In the genomic region with DNA sequence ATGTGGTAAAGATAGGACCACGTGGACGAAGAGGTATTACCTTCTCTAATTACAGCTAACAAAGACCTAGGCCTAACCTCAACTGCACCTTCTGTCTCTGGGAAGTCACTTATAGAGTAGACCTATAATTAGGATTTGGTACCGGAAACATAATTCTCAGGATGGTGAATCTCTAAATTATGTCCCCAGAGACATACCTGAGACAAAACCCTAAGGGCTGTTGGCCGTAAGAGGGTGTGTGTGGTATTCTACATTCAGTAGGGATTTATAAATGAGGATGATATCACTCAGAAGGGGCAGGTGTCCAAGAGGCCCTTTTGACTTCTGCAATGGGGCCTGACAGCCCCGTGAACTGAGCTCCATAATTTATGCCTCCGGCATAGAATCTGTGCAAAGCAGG, we compare ENCODE assay signal across 23 cellular contexts.
"Had no signal": no experiment of that assay in that cellular context is flagged by ENCODE, and none has a peak within 500 bp of the region (broad histone marks: within the 10 kb centered on the region; RNA-seq: fewer than 3 reads in every experiment).

No MANE protein-coding gene starts in this region.

- H3K27ac Mint-ChIP-seq: activated CD4-positive, alpha-beta T cell treated with anti-CD3 and anti-CD28 coated beads for 36 hours; activated naive CD4-positive, alpha-beta T cell treated with anti-CD3 and anti-CD28 coated beads, Interleukin-2, amount 50 U/mL, for 24 hours; neural progenitor cell had no signal

- H3K4me3 ChIP-seq: breast epithelium, esophagus muscularis mucosa, gastroesophageal sphincter, heart right ventricle, left ventricle myocardium inferior, neural progenitor cell, ovary, right lobe of liver, smooth muscle cell, stomach, thoracic aorta, upper lobe of left lung had no signal

- H3K27me3 Mint-ChIP-seq: activated CD4-positive, alpha-beta T cell treated with anti-CD3 and anti-CD28 coated beads for 36 hours; activated naive CD4-positive, alpha-beta T cell treated with anti-CD3 and anti-CD28 coated beads, Interleukin-2, amount 50 U/mL, for 24 hours had no signal

- ATAC-seq: activated CD4-positive, alpha-beta T cell treated with anti-CD3 and anti-CD28 coated beads for 36 hours; gastroesophageal sphincter; heart right ventricle; right lobe of liver had no signal

- H3K36me3 ChIP-seq: breast epithelium, esophagus muscularis mucosa, gastroesophageal sphincter, heart right ventricle, left ventricle myocardium inferior, neural progenitor cell, ovary, right lobe of liver, stomach, thoracic aorta, upper lobe of left lung, WERI-Rb-1 had no signal

- H3K27me3 ChIP-seq: breast epithelium, esophagus muscularis mucosa, gastroesophageal sphincter, heart right ventricle, neural progenitor cell, ovary, right lobe of liver, stomach, upper lobe of left lung had no signal

- H3K4me3 Mint-ChIP-seq: activated CD4-positive, alpha-beta T cell treated with anti-CD3 and anti-CD28 coated beads for 36 hours; activated naive CD4-positive, alpha-beta T cell treated with anti-CD3 and anti-CD28 coated beads, Interleukin-2, amount 50 U/mL, for 24 hours; neural progenitor cell had no signal

- H3K4me1 ChIP-seq: breast epithelium, right lobe of liver had no signal

- DNase-seq: activated CD4-positive, alpha-beta T cell treated with anti-CD3 and anti-CD28 coated beads for 36 hours; activated CD4-positive, alpha-beta T cell treated with anti-CD3 and anti-CD28 coated beads, Interleukin-2, amount 50 U/mL, for 48 hours; activated gamma-delta T cell; cerebellar nuclear complex; dermis blood vessel endothelial cell; effector memory CD4-positive, alpha-beta T cell; heart right ventricle; left ventricle myocardium inferior; mammary epithelial cell; ovary; right lobe of liver; stimulated activated CD4-positive, alpha-beta T cell treated with anti-CD3 and anti-CD28 coated beads, Interleukin-4, amount 100 ng/mL, for 1 hour; stomach; T-helper 2 cell; upper lobe of left lung; WERI-Rb-1 had no signal

- H3K9me3 Mint-ChIP-seq: activated naive CD4-positive, alpha-beta T cell treated with anti-CD3 and anti-CD28 coated beads, Interleukin-2, amount 50 U/mL, for 24 hours had no signal

- H3K27ac ChIP-seq: breast epithelium, esophagus muscularis mucosa, gastroesophageal sphincter, heart right ventricle, left ventricle myocardium inferior, ovary, right lobe of liver, stomach, thoracic aorta, upper lobe of left lung, WERI-Rb-1 had no signal

- H3K9me3 ChIP-seq: breast epithelium, esophagus muscularis mucosa, gastroesophageal sphincter, heart right ventricle, left ventricle myocardium inferior, ovary, right lobe of liver, stomach, thoracic aorta, upper lobe of left lung had no signal
